18 cellular contexts compared by ENCODE assay signal in genomic region chr6:89566930-89567634, GRCh38.
DNase-seq lines count a peak whose midpoint lies in the region; ATAC-seq and TF ChIP-seq lines count a peak whose summit lies in the region.
"Had no signal": no experiment of that assay in that cellular context is flagged by ENCODE, and none has a peak within 500 bp of the region (broad histone marks: within the 10 kb centered on the region; RNA-seq: fewer than 3 reads in every experiment).

No MANE protein-coding gene starts in this region.

- H3K4me3 Mint-ChIP-seq in H9 (no peak overlapping the region), endodermal cell (no peak overlapping the region), type B pancreatic cell (no peak overlapping the region), T-cell (no peak overlapping the region)
- H3K4me3 Mint-ChIP-seq: mesothelial cell of epicardium had no signal

- WGBS in H9 (ENCODE audit: extremely low coverage, insufficient read length, low lambda C conversion rate) = no CpG with 5 or more reads among the region's 16 CpGs
- WGBS in endodermal cell (ENCODE audit: insufficient coverage in 1 of 2, insufficient read length in 1 of 2), 2 experiments = 82 to 93% methylated on average over 11 to 16 of the region's 16 CpGs
- WGBS in neuronal stem cell (ENCODE audit: extremely low coverage in 2 of 2, insufficient read length in 2 of 2, insufficient replicate concordance in 1 of 2), 2 donors = no CpG with 5 or more reads among the region's 16 CpGs

- H3K9me3 Mint-ChIP-seq in H9 (no peaks in the 10 kb centered on the region), endodermal cell (no peaks in the 10 kb centered on the region), type B pancreatic cell (no peaks in the 10 kb centered on the region), T-cell (no peaks in the 10 kb centered on the region)

- H3K27ac ChIP-seq in H9 (ENCODE audit: insufficient read length, low read depth, low read length) = no peak overlapping the region
- peak overlapping the region; percentile 97 for H3K27ac ChIP-seq in endodermal cell (ENCODE audit: low read depth, low read length)
- peak overlapping the region; percentile 94 for H3K27ac ChIP-seq in neuronal stem cell (replicated peaks; ENCODE audit: low read length)
- H3K27ac ChIP-seq: esophagus muscularis mucosa had no signal

- POLR2A ChIA-PET in T-cell (lab: Charles Lee) = no interaction called here

- H4K91ac ChIP-seq in H9 (ENCODE audit: insufficient read length, low read depth, low read length) (no peak overlapping the region), neuronal stem cell (ENCODE audit: low read depth, low read length, poor library complexity) (no peak overlapping the region)

- H3K4me1 Mint-ChIP-seq in H9 (peaks cover 12 to 21% of the 10 kb centered on the region in 2 experiments), endodermal cell (peaks cover 13% of the 10 kb centered on the region), type B pancreatic cell (ENCODE audit: unreplicated experiment) (peaks cover 44% of the 10 kb centered on the region), T-cell (no peaks in the 10 kb centered on the region)

- no peak overlapping the region for H2BK120ac ChIP-seq in H9 (ENCODE audit: low read depth, low read length, poor library complexity, severe bottlenecking)
- no peak overlapping the region for H2BK120ac ChIP-seq in neuronal stem cell (ENCODE audit: low read depth, low read length)

- no peaks in the 10 kb centered on the region for H4K20me1 ChIP-seq in H9 (ENCODE audit: control insufficient read depth, insufficient read depth, insufficient read length)

- H3K23me2 ChIP-seq in H9 (ENCODE audit: insufficient read length, low read depth, low read length, poor library complexity, severe bottlenecking) = no peaks in the 10 kb centered on the region

- no peak overlapping the region for H2BK12ac ChIP-seq in H9 (ENCODE audit: insufficient read length, low read depth, low read length)
- no peak overlapping the region for H2BK12ac ChIP-seq in neuronal stem cell (ENCODE audit: low read length)

- H2BK20ac ChIP-seq in H9 (ENCODE audit: low read depth, low read length, poor library complexity, severe bottlenecking) = no peak overlapping the region

- CTCF ChIA-PET in T-cell (lab: Charles Lee) = interaction anchor here in 1 of 2 donors (0.5 to 0.7 kb wide), 2 partner anchors 13 to 269 kb away, joined by 3 read pairs; no protein-coding TSS in a partner anchor

- H3K27ac Mint-ChIP-seq in H9 = peak overlapping the region in 1 of 3 experiments; percentile 29; a peak in 1 of 7 replicates
- no peak overlapping the region for H3K27ac Mint-ChIP-seq in endodermal cell
- no peak overlapping the region for H3K27ac Mint-ChIP-seq in type B pancreatic cell
- H3K27ac Mint-ChIP-seq in T-cell = no peak overlapping the region
- H3K27ac Mint-ChIP-seq: mesothelial cell of epicardium had no signal

- no peak overlapping the region for H2AFZ ChIP-seq in H9 (ENCODE audit: low read length)
- H2AFZ ChIP-seq in neuronal stem cell (ENCODE audit: low read length) = peak overlapping the region; percentile 57

- H3K27me3 Mint-ChIP-seq in H9 (ENCODE audit: low read depth) = no peaks in the 10 kb centered on the region
- no peaks in the 10 kb centered on the region for H3K27me3 Mint-ChIP-seq in endodermal cell (ENCODE audit: insufficient read depth)
- no peaks in the 10 kb centered on the region for H3K27me3 Mint-ChIP-seq in type B pancreatic cell
- H3K27me3 Mint-ChIP-seq in T-cell = no peaks in the 10 kb centered on the region

- H3K36me3 Mint-ChIP-seq in H9 (ENCODE audit: insufficient read depth in 1 of 3, low read depth in 3 of 3) (no peaks in the 10 kb centered on the region), endodermal cell (ENCODE audit: low read depth) (peaks cover 38% of the 10 kb centered on the region), type B pancreatic cell (peaks cover 14% of the 10 kb centered on the region), T-cell (peaks cover 2% of the 10 kb centered on the region)

- DNase-seq in H9 (no peak), NCI-H2227 treated with DMSO at 0.1 percent for 48 hours (lab: John Stamatoyannopoulos, UW) (peak; percentile 72), endodermal cell (no peak), neuronal stem cell (ENCODE audit: low spot score) (peak; percentile 91), type B pancreatic cell (ENCODE audit: extremely low spot score, unreplicated experiment) (no peak), T-cell (no peak)
- DNase-seq in activated effector memory CD4-positive, alpha-beta T cell treated with anti-CD3 and anti-CD28 coated beads, Interleukin-2, amount 50 U/mL, for 16 hours = no peak
- DNase-seq: activated effector memory CD4-positive, alpha-beta T cell treated with Interleukin-2 at 50 U/mL for 16 hours; AML-193; dermis blood vessel endothelial cell; NCI-H1048; NCI-H510A; SHP77; stimulated activated CD4-positive, alpha-beta T cell treated with anti-CD3 and anti-CD28 coated beads, Interleukin-4, amount 100 ng/mL, for 1 hour; T-helper 2 cell had no signal

- H3K79me1 ChIP-seq in H9 (ENCODE audit: insufficient read depth, low read depth, low read length, poor library complexity, severe bottlenecking) (no peaks in the 10 kb centered on the region), neuronal stem cell (ENCODE audit: low read depth, low read length) (no peaks in the 10 kb centered on the region)

- no peaks in the 10 kb centered on the region for H3K79me2 ChIP-seq in H9 (ENCODE audit: insufficient read depth, low read length)

- H3K18ac ChIP-seq in H9 (ENCODE audit: insufficient read length, low read depth, low read length) (no peak overlapping the region), neuronal stem cell (ENCODE audit: low read length) (no peak overlapping the region)

- H3K36me3 ChIP-seq in endodermal cell (ENCODE audit: control insufficient read depth, insufficient read depth, low read length) (peaks cover 57% of the 10 kb centered on the region), neuronal stem cell (replicated peaks in 1 of 2; ENCODE audit: control insufficient read depth in 2 of 2, insufficient read depth in 2 of 2, low read length in 2 of 2) (peaks cover 0 to 2% of the 10 kb centered on the region in 2 donors)

- H3T11ph ChIP-seq in H9 (ENCODE audit: low read length) = no peak overlapping the region

- H3K23ac ChIP-seq in H9 (ENCODE audit: insufficient read length, low read depth, low read length) = no peak overlapping the region
- H3K23ac ChIP-seq in neuronal stem cell (ENCODE audit: low read depth, low read length, poor library complexity) = no peak overlapping the region

- H2BK15ac ChIP-seq in H9 (ENCODE audit: low read depth, low read length) (no peak overlapping the region), neuronal stem cell (ENCODE audit: low read length) (no peak overlapping the region)

- H3K4me1 ChIP-seq in H9 (ENCODE audit: insufficient read depth, low read length) = peaks cover 2% of the 10 kb centered on the region; the same call in 1 of the 2 replicates
- H3K4me1 ChIP-seq in endodermal cell (ENCODE audit: control insufficient read depth, insufficient read depth, low read length) = peaks cover 7% of the 10 kb centered on the region
- peaks cover 41 to 47% of the 10 kb centered on the region in 2 donors for H3K4me1 ChIP-seq in neuronal stem cell (ENCODE audit: control insufficient read depth in 2 of 2, insufficient read depth in 1 of 2, low read depth in 1 of 2, low read length in 2 of 2)

- H3K56ac ChIP-seq in H9 (ENCODE audit: insufficient read length, low read depth, low read length) = no peak overlapping the region

- H3K4me3 ChIP-seq in endodermal cell (ENCODE audit: low read length) = no peak overlapping the region
- peak overlapping the region in 1 of 2 donors; percentile 30 for H3K4me3 ChIP-seq in neuronal stem cell (ENCODE audit: low read length in 2 of 2)
- H3K4me3 ChIP-seq: esophagus muscularis mucosa had no signal

- no peaks in the 10 kb centered on the region for H3K9me3 ChIP-seq in H9 (ENCODE audit: control insufficient read depth, low read depth, low read length)
- H3K9me3 ChIP-seq in endodermal cell (ENCODE audit: control insufficient read depth, low read length) = no peaks in the 10 kb centered on the region
- no peaks in the 10 kb centered on the region for H3K9me3 ChIP-seq in neuronal stem cell (replicated peaks in 1 of 2; ENCODE audit: control insufficient read depth in 2 of 2, insufficient read depth in 1 of 2, low read depth in 1 of 2, low read length in 2 of 2)
- H3K9me3 ChIP-seq: Caco-2, esophagus muscularis mucosa had no signal

- no peaks in the 10 kb centered on the region for H3K27me3 ChIP-seq in H9 (ENCODE audit: insufficient read depth, low read length)
- no peaks in the 10 kb centered on the region for H3K27me3 ChIP-seq in endodermal cell (ENCODE audit: control insufficient read depth, insufficient read depth, low read length, poor library complexity, severe bottlenecking)
- no peaks in the 10 kb centered on the region for H3K27me3 ChIP-seq in neuronal stem cell (ENCODE audit: control insufficient read depth in 3 of 3, insufficient read depth in 3 of 3, low read depth in 1 of 3, low read length in 3 of 3)
- H3K27me3 ChIP-seq: esophagus muscularis mucosa had no signal

- no peak overlapping the region for H2AK5ac ChIP-seq in H9 (ENCODE audit: insufficient read length, low read length)
- H2AK5ac ChIP-seq in neuronal stem cell (ENCODE audit: low read depth, low read length) = no peak overlapping the region

- H2BK5ac ChIP-seq in H9 (ENCODE audit: insufficient read length, low read length) (no peak overlapping the region), neuronal stem cell (ENCODE audit: low read length) (peak overlapping the region; percentile 80)

- no peak overlapping the region for H4K8ac ChIP-seq in H9 (replicated peaks; ENCODE audit: insufficient read length, low read depth, low read length)
- no peak overlapping the region for H4K8ac ChIP-seq in neuronal stem cell (ENCODE audit: low read depth, low read length)

- TF ChIP-seq CTCF in H9 (conservative IDR thresholded peaks at IDR 0.05) = no peak
- no peak for TF ChIP-seq CTCF in endodermal cell (conservative IDR thresholded peaks at IDR 0.05)
- no peak for TF ChIP-seq CTCF in type B pancreatic cell (conservative IDR thresholded peaks at IDR 0.05)

- no peak overlapping the region for H4K5ac ChIP-seq in H9 (ENCODE audit: insufficient read length, low read depth, low read length)

- 0 out of 2 replicates have a peak overlapping the region, but pooled peaks have one; percentile 14 for H3K14ac ChIP-seq in H9 (ENCODE audit: insufficient read depth, low read length)
- H3K14ac ChIP-seq in neuronal stem cell (ENCODE audit: low read length) = no peak overlapping the region

- no peak for ATAC-seq in T-cell (replicated peaks in 1 of 4)

- no peak overlapping the region for H3K4ac ChIP-seq in H9 (ENCODE audit: low read depth, low read length)
- H3K4ac ChIP-seq in neuronal stem cell (ENCODE audit: low read length) = no peak overlapping the region

- H3K4me2 ChIP-seq in H9 (ENCODE audit: insufficient read depth, insufficient read length, low read length) (no peak overlapping the region), neuronal stem cell (ENCODE audit: insufficient read depth, low read length, poor library complexity, severe bottlenecking) (no peak overlapping the region)

- no peak overlapping the region for H3K9ac ChIP-seq in H9 (ENCODE audit: extremely low read depth, insufficient read length, low read length)
- H3K9ac ChIP-seq in endodermal cell (ENCODE audit: extremely low read depth, low read length, poor library complexity, severe bottlenecking) = no peak overlapping the region
- H3K9ac ChIP-seq in neuronal stem cell (ENCODE audit: low read depth, low read length, poor library complexity) = no peak overlapping the region

Comparison
In these comparisons a context has a peak if more than half of its experiments do, and no peak if none do; other contexts are left out.
1. DNase-seq: peak in NCI-H2227 treated with DMSO at 0.1 percent for 48 hours (single experiment) and neuronal stem cell (single experiment); none in H9 (single experiment), endodermal cell (single experiment), type B pancreatic cell (single experiment), activated effector memory CD4-positive, alpha-beta T cell treated with anti-CD3 and anti-CD28 coated beads, Interleukin-2, amount 50 U/mL, for 16 hours (single experiment) and T-cell (0 of 34).